ENCODE assay signal across 8 cellular contexts in the genomic region with DNA sequence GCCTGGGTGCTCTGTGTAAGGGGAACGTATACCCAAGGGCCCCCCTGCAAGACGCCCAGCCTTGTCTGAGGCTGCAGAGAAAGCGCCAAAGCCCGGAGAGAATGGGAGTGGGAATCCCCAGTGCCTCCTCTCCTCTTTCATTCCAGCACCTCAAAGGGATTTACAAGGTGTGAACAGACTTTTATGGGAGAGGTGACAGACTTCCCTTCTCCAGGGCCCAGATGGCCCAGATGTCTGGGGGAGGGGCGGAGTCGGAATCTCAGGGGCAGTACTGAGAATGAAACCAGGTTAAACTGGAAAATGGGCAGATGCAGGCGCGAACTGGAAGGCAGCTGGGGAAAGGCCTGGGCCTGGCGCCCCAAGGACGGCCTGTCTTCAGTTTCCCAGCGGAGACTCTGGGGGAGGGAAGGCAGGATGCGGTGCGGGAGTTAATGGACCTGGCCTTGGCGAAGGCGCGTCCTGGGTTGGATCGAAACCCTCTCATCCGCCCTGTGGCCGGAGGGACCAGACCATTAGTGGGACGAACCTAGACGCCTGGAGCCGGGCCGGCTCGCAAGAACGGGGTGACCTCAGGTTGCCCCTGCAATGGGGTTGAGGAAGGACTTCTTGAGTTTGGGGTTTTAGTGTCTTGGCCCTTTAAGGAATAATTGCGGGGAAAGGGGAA. TPM values are rescaled to one million over a fixed set of nuclear protein-coding genes. Genes with fewer than 3 reads are reported as not detected.
DNase-seq lines count a peak whose midpoint lies in the region; ATAC-seq and TF ChIP-seq lines count a peak whose summit lies in the region.

No MANE protein-coding gene starts in this region.

- H3K36me3 Mint-ChIP-seq in activated CD4-positive, alpha-beta T cell treated with anti-CD3 and anti-CD28 coated beads, Interleukin-2, amount 10 ng/mL, durations not matched to agents 7 days and 5 days (ENCODE audit: low read depth) = peaks cover 7% of the 10 kb centered on the region

- intact Hi-C loops in esophagus muscularis mucosa (cut with DNase I) = loop anchor here (5.0 to 10.0 kb wide), 3 partner anchors 104 to 222 kb away; no protein-coding TSS in a partner anchor

- peaks cover 39% of the 10 kb centered on the region for H3K4me1 Mint-ChIP-seq in activated CD4-positive, alpha-beta T cell treated with anti-CD3 and anti-CD28 coated beads, Interleukin-2, amount 10 ng/mL, durations not matched to agents 7 days and 5 days

- ATAC-seq in SK-N-SH treated with all-trans-retinoic acid at 6 μM for 48 hours (no peak), GM18873 (IDR thresholded peaks at IDR 0.05; ENCODE audit: low FRiP score, unreplicated experiment) (no peak), GM18868 (IDR thresholded peaks at IDR 0.05; ENCODE audit: unreplicated experiment) (no peak)

- H3K9ac ChIP-seq in SK-N-SH = no peak overlapping the region

- peaks cover 30% of the 10 kb centered on the region for H3F3A ChIP-seq in SK-N-SH (replicated peaks; ENCODE audit: insufficient read depth)

- H3K4me2 ChIP-seq in SK-N-SH (peak overlapping the region; percentile 61; the same call in 1 of the 2 replicates), osteoblast (ENCODE audit: insufficient read depth, low read length) (peak overlapping the region; percentile 84)

- no peak for TF ChIP-seq POLR2A in esophagus muscularis mucosa (IDR thresholded peaks at IDR 0.05; ENCODE audit: low read depth)

- H3K27ac Mint-ChIP-seq in activated CD4-positive, alpha-beta T cell treated with anti-CD3 and anti-CD28 coated beads, Interleukin-2, amount 10 ng/mL, durations not matched to agents 7 days and 5 days = peak overlapping the region; percentile 99

- H3K4me1 ChIP-seq in SK-N-SH (ENCODE audit: control insufficient read depth in 1 of 2, insufficient read depth in 2 of 2, low read depth in 1 of 2, low read length in 1 of 2) (peaks cover 23% of the 10 kb centered on the region in 2 experiments; a peak in 3 of 4 replicates), esophagus muscularis mucosa (peaks cover 44 to 78% (median 64%) of the 10 kb centered on the region in 4 donors), osteoblast (ENCODE audit: insufficient read depth, low read length) (peaks cover 34% of the 10 kb centered on the region)

- H3K4me3 Mint-ChIP-seq in activated CD4-positive, alpha-beta T cell treated with anti-CD3 and anti-CD28 coated beads, Interleukin-2, amount 10 ng/mL, durations not matched to agents 7 days and 5 days = peak overlapping the region; percentile 95

- peaks cover 46% of the 10 kb centered on the region for H3K79me2 ChIP-seq in SK-N-SH (ENCODE audit: insufficient read depth)
- peaks cover 34% of the 10 kb centered on the region for H3K79me2 ChIP-seq in osteoblast (ENCODE audit: insufficient read depth, low read length)

- POLR2A ChIA-PET in SK-N-SH (lab: Yijun Ruan, JAX) = interaction anchor here (0.6 kb wide), 1 partner anchor 110 kb away, joined by 4 read pairs; no protein-coding TSS in a partner anchor
- POLR2A ChIA-PET in activated CD4-positive, alpha-beta T cell treated with anti-CD3 and anti-CD28 coated beads, Interleukin-2, amount 10 ng/mL, durations not matched to agents 7 days and 5 days (lab: Charles Lee) = interaction anchor here (1.1 kb wide), 1 partner anchor 125 kb away, joined by 4 read pairs; no protein-coding TSS in a partner anchor

- H3K27me3 Mint-ChIP-seq in activated CD4-positive, alpha-beta T cell treated with anti-CD3 and anti-CD28 coated beads, Interleukin-2, amount 10 ng/mL, durations not matched to agents 7 days and 5 days = no peaks in the 10 kb centered on the region

- CTCF ChIA-PET in SK-N-SH (lab: Yijun Ruan, JAX) = interaction anchor here (0.6 to 2.0 kb wide), 7 partner anchors 11 to 132 kb away, joined by 3 to 24 read pairs (median 3); no protein-coding TSS in a partner anchor
- CTCF ChIA-PET in activated CD4-positive, alpha-beta T cell treated with anti-CD3 and anti-CD28 coated beads, Interleukin-2, amount 10 ng/mL, durations not matched to agents 7 days and 5 days (lab: Charles Lee) = interaction anchor here (0.6 to 2.7 kb wide), 24 partner anchors 12 to 229 kb away, joined by 3 to 55 read pairs (median 4); partner anchors contain the start of gene C3

- no peak for DNase-seq in SK-N-SH
- peak; percentile 35 for DNase-seq in activated CD4-positive, alpha-beta T cell treated with anti-CD3 and anti-CD28 coated beads, Interleukin-2, amount 10 ng/mL, durations not matched to agents 7 days and 5 days
- DNase-seq in esophagus muscularis mucosa (ENCODE audit: extremely low spot score) = no peak
- DNase-seq in osteoblast (ENCODE audit: insufficient read length, low spot score, missing footprints) = no peak
- no peak for DNase-seq in GM03348 (ENCODE audit: low spot score)

- no peak; the same call in 1 of the 2 replicates for TF ChIP-seq CTCF in SK-N-SH (IDR thresholded peaks at IDR 0.05)
- peak in 1 of 3 experiments; percentile 6 for TF ChIP-seq CTCF in esophagus muscularis mucosa (IDR thresholded peaks at IDR 0.05)
- TF ChIP-seq CTCF in osteoblast (IDR thresholded peaks at IDR 0.05; ENCODE audit: extremely low read depth, low read depth, low read length) = no peak

- H3K27ac ChIP-seq in SK-N-SH (ENCODE audit: low read depth in 2 of 2, low read length in 1 of 2) (peak overlapping the region; percentile 51 to 82; a peak in 3 of 4 replicates), esophagus muscularis mucosa (replicated peaks in 1 of 4) (peak overlapping the region; percentile 92 to 96 (median 95)), osteoblast (ENCODE audit: low read depth, low read length) (peak overlapping the region; percentile 48)

- peak overlapping the region in 1 of 2 experiments; percentile 28; a peak in 2 of 4 replicates for H3K4me3 ChIP-seq in SK-N-SH (ENCODE audit: low read depth in 2 of 2, low read length in 1 of 2)
- H3K4me3 ChIP-seq in esophagus muscularis mucosa = peak overlapping the region; percentile 84 to 96 (median 90)
- peak overlapping the region; percentile 61 for H3K4me3 ChIP-seq in osteoblast (ENCODE audit: insufficient read depth, low read length)

- H3K27me3 ChIP-seq in SK-N-SH (ENCODE audit: insufficient read depth) (no peaks in the 10 kb centered on the region), esophagus muscularis mucosa (no peaks in the 10 kb centered on the region), osteoblast (ENCODE audit: insufficient read depth, low read length) (no peaks in the 10 kb centered on the region)

- H4K20me1 ChIP-seq in SK-N-SH (ENCODE audit: insufficient read depth) (no peaks in the 10 kb centered on the region), osteoblast (ENCODE audit: insufficient read depth, low read length) (peaks cover 7% of the 10 kb centered on the region)

- no peaks in the 10 kb centered on the region for H3K9me2 ChIP-seq in SK-N-SH

- no peaks in the 10 kb centered on the region for H3K9me3 ChIP-seq in SK-N-SH
- H3K9me3 ChIP-seq in esophagus muscularis mucosa = no peaks in the 10 kb centered on the region
- no peaks in the 10 kb centered on the region for H3K9me3 ChIP-seq in osteoblast (ENCODE audit: low read depth, low read length)

- H2AFZ ChIP-seq in SK-N-SH (ENCODE audit: low read depth) (peak overlapping the region; percentile 97), osteoblast (ENCODE audit: low read length) (peak overlapping the region; percentile 92)

- H3K9me3 Mint-ChIP-seq in activated CD4-positive, alpha-beta T cell treated with anti-CD3 and anti-CD28 coated beads, Interleukin-2, amount 10 ng/mL, durations not matched to agents 7 days and 5 days = no peaks in the 10 kb centered on the region

- no peak for TF ChIP-seq EP300 in SK-N-SH (IDR thresholded peaks at IDR 0.05; ENCODE audit: borderline replicate concordance in 1 of 2, low read depth in 1 of 2, low read length in 1 of 2)
- TF ChIP-seq EP300 in esophagus muscularis mucosa (IDR thresholded peaks at IDR 0.05) = no peak

- H3K36me3 ChIP-seq in SK-N-SH (replicated peaks in 1 of 2; ENCODE audit: control insufficient read depth in 1 of 2, insufficient read depth in 2 of 2, low read length in 1 of 2) = peaks cover 5 to 11% of the 10 kb centered on the region in 2 experiments
- peaks cover 6 to 22% (median 18%) of the 10 kb centered on the region in 4 donors for H3K36me3 ChIP-seq in esophagus muscularis mucosa
- peaks cover 4% of the 10 kb centered on the region for H3K36me3 ChIP-seq in osteoblast (ENCODE audit: insufficient read depth, low read length)

- WGBS in SK-N-SH (ENCODE audit: low lambda C conversion rate) = 54% methylated on average over 24 of the region's 26 CpGs
- WGBS in esophagus muscularis mucosa = 11% methylated on average over 23 of the region's 26 CpGs

- no peak for TF ChIP-seq RAD21 in SK-N-SH (IDR thresholded peaks at IDR 0.05; ENCODE audit: low read length)

RNA-seq across cellular contexts. Expression of gene TRIP10, which starts 0.6 kb away (rescaled TPM):
- polyA plus RNA-seq in SK-N-SH (2012; rRNA removed) = 35.4 and 42.9 TPM in 2 replicates
- polyA plus RNA-seq in SK-N-SH (2012; cell fraction: cytosol; rRNA removed) = 24.5 and 27.4 TPM in 2 replicates
- polyA plus RNA-seq in SK-N-SH (2012; cell fraction: nucleus; rRNA removed) = 129 and 150 TPM in 2 replicates
- total RNA-seq in activated CD4-positive, alpha-beta T cell treated with anti-CD3 and anti-CD28 coated beads, Interleukin-2, amount 10 ng/mL, durations not matched to agents 7 days and 5 days = 10 to 100 TPM; 11.1 to 11.2 TPM
- total RNA-seq in esophagus muscularis mucosa = 100 to 1,000 TPM in 3 of 4 donors, 10 to 100 TPM in 1; 85.8 to 148 (median 118) TPM
- total RNA-seq in osteoblast = 32.4 and 36.2 TPM in 2 replicates

RNA-seq across cellular contexts. Expression of gene GPR108, which starts 1.5 kb away (rescaled TPM):
- 51.4 and 54.2 TPM in 2 replicates for polyA plus RNA-seq in SK-N-SH (2012; rRNA removed)
- polyA plus RNA-seq in SK-N-SH (2012; cell fraction: cytosol; rRNA removed) = 23.5 and 33.8 TPM in 2 replicates
- 143 and 206 TPM in 2 replicates for polyA plus RNA-seq in SK-N-SH (2012; cell fraction: nucleus; rRNA removed)
- total RNA-seq in activated CD4-positive, alpha-beta T cell treated with anti-CD3 and anti-CD28 coated beads, Interleukin-2, amount 10 ng/mL, durations not matched to agents 7 days and 5 days = 10 to 100 TPM; 64.6 TPM
- 10 to 100 TPM; 38.2 to 61.7 (median 48.2) TPM for total RNA-seq in esophagus muscularis mucosa
- total RNA-seq in osteoblast = 42.3 and 52.2 TPM in 2 replicates

RNA-seq across cellular contexts. Expression of gene C3, which starts 18.4 kb away (rescaled TPM):
- 0.67 and 0.71 TPM in 2 replicates for polyA plus RNA-seq in SK-N-SH (2012; rRNA removed)
- 0.17 and 0.42 TPM in 2 replicates for polyA plus RNA-seq in SK-N-SH (2012; cell fraction: cytosol; rRNA removed)
- polyA plus RNA-seq in SK-N-SH (2012; cell fraction: nucleus; rRNA removed) = 0.99 and 1.9 TPM in 2 replicates
- total RNA-seq in activated CD4-positive, alpha-beta T cell treated with anti-CD3 and anti-CD28 coated beads, Interleukin-2, amount 10 ng/mL, durations not matched to agents 7 days and 5 days = not detected
- total RNA-seq in esophagus muscularis mucosa = 1,000 to 10,000 TPM in 1 of 4 donors, 100 to 1,000 TPM in 3; 393 to 1,020 (median 677) TPM
- total RNA-seq in osteoblast = 5.0 and 14.1 TPM in 2 replicates

RNA-seq across cellular contexts. Expression of gene SH2D3A, which starts 28.4 kb away (rescaled TPM):
- 0.35 and 0.42 TPM in 2 replicates for polyA plus RNA-seq in SK-N-SH (2012; rRNA removed)
- polyA plus RNA-seq in SK-N-SH (2012; cell fraction: cytosol; rRNA removed) = 0.10 and 0.17 TPM in 2 replicates
- polyA plus RNA-seq in SK-N-SH (2012; cell fraction: nucleus; rRNA removed) = 1.2 and 1.4 TPM in 2 replicates
- total RNA-seq in activated CD4-positive, alpha-beta T cell treated with anti-CD3 and anti-CD28 coated beads, Interleukin-2, amount 10 ng/mL, durations not matched to agents 7 days and 5 days = 10 to 100 TPM; 31.5 to 35.2 TPM
- total RNA-seq in esophagus muscularis mucosa = under 1 TPM in 2 of 4 donors, not detected in 2; 0.33 to 0.34 TPM
- not detected in 2 replicates for total RNA-seq in osteoblast

RNA-seq across cellular contexts. Expression of gene VAV1, which starts 33.6 kb away (rescaled TPM):
- 0.02 TPM in 1 of 2 replicates, not detected in the other for polyA plus RNA-seq in SK-N-SH (2012; rRNA removed)
- polyA plus RNA-seq in SK-N-SH (2012; cell fraction: cytosol; rRNA removed) = not detected in 2 replicates
- polyA plus RNA-seq in SK-N-SH (2012; cell fraction: nucleus; rRNA removed) = not detected in 2 replicates
- total RNA-seq in activated CD4-positive, alpha-beta T cell treated with anti-CD3 and anti-CD28 coated beads, Interleukin-2, amount 10 ng/mL, durations not matched to agents 7 days and 5 days = 100 to 1,000 TPM; 123 to 132 TPM
- 1 to 10 TPM; 2.9 to 8.0 (median 4.1) TPM for total RNA-seq in esophagus muscularis mucosa
- 0.36 TPM in 1 of 2 replicates, not detected in the other for total RNA-seq in osteoblast

Comparison
In these comparisons a context has a peak if more than half of its experiments do, and no peak if none do; other contexts are left out.
1. RNA of gene C3, which starts 18.4 kb away (total RNA-seq): 393 to 1,020 TPM in esophagus muscularis mucosa; 5.0 to 14.1 TPM in osteoblast and not detected in activated CD4-positive, alpha-beta T cell treated with anti-CD3 and anti-CD28 coated beads, Interleukin-2, amount 10 ng/mL, durations not matched to agents 7 days and 5 days; every median in the first group is over 10 times any median in the second.
2. Peak in every context shown above with its lines, with median percentiles within 50 percentile points of each other: H3K27ac ChIP-seq.